ENCODE assay signal across 8 cellular contexts in genomic region chr17:28334176-28334575, GRCh38. TPM values are rescaled to one million over a fixed set of nuclear protein-coding genes. Genes with fewer than 3 reads are reported as not detected.
DNase-seq lines count a peak whose midpoint lies in the region; ATAC-seq and TF ChIP-seq lines count a peak whose summit lies in the region.

No MANE protein-coding gene starts in this region.

- H3K9me3 Mint-ChIP-seq in natural killer cell, result no peaks in the 10 kb centered on the region

- H3K9me3 ChIP-seq in MG63 (no peaks in the 10 kb centered on the region), breast epithelium (no peaks in the 10 kb centered on the region)

- POLR2A ChIA-PET in BJ (lab: Charles Lee), result interaction anchor here (2.5 kb wide), 1 partner anchor 13 kb away, joined by 9 read pairs; no protein-coding TSS in a partner anchor

- H3K36me3 Mint-ChIP-seq in natural killer cell, result no peaks in the 10 kb centered on the region

- TF ChIP-seq CTCF in BJ (IDR thresholded peaks at IDR 0.05; ENCODE audit: insufficient read depth, low read depth, low read length), result no peak
- no peak for TF ChIP-seq CTCF in breast epithelium (IDR thresholded peaks at IDR 0.05)
- TF ChIP-seq CTCF in natural killer cell (IDR thresholded peaks at IDR 0.05), result no peak

- DNase-seq in BJ (ENCODE audit: low read depth) (no peak), MG63 (no peak), breast epithelium (ENCODE audit: low spot score in 2 of 2) (no peak), natural killer cell (no peak), NCI-H128 (lab: John Stamatoyannopoulos, UW; ENCODE audit: unreplicated experiment) (no peak), HPDE6-E6E7 (ENCODE audit: extremely low spot score) (no peak), kidney tubule cell (ENCODE audit: low spot score) (no peak), NCI-H345 treated with DMSO at 0.1 percent for 48 hours (lab: John Stamatoyannopoulos, UW; ENCODE audit: unreplicated experiment) (no peak)

- CTCF ChIA-PET in BJ (lab: Yijun Ruan, JAX), result interaction anchor here (1.6 to 3.0 kb wide), 2 partner anchors 14 to 529 kb away, joined by 5 to 12 read pairs; no protein-coding TSS in a partner anchor

- H3K4me1 ChIP-seq in breast epithelium, result peaks cover 3 to 17% of the 10 kb centered on the region in 2 donors

- peaks cover 25 to 49% of the 10 kb centered on the region in 2 donors for H3K4me1 Mint-ChIP-seq in natural killer cell

- H3K4me3 ChIP-seq in BJ (ENCODE audit: low read depth, low read length), result peak overlapping the region; percentile 94
- H3K4me3 ChIP-seq in MG63, result peak overlapping the region; percentile 98
- peak overlapping the region in 2 of 3 donors; percentile 84 to 93 for H3K4me3 ChIP-seq in breast epithelium

- peak overlapping the region; percentile 94 to 100 for H3K27ac Mint-ChIP-seq in natural killer cell

- peak overlapping the region in 1 of 2 donors; percentile 99 for H3K27ac ChIP-seq in breast epithelium

- no peaks in the 10 kb centered on the region for H3K27me3 Mint-ChIP-seq in natural killer cell (ENCODE audit: low read depth in 2 of 2)

- intact Hi-C loops in breast epithelium (cut with DNase I; ENCODE audit: low total_unique reads), result no loop called here
- intact Hi-C loops in natural killer cell (cut with micrococcal nuclease), result loop anchor here (10.0 kb wide), 1 partner anchor 381 kb away; the partner anchor contains the start of genes PROCA1, RAB34 and RPL23A

- peak overlapping the region; percentile 99 for H3K4me3 Mint-ChIP-seq in natural killer cell

- ATAC-seq in natural killer cell, result no peak

- TF ChIP-seq POLR2A in breast epithelium (IDR thresholded peaks at IDR 0.05), result no peak

- H3K36me3 ChIP-seq in BJ (ENCODE audit: control insufficient read depth, insufficient read depth, low read length) (peaks cover 15% of the 10 kb centered on the region), MG63 (peaks cover 51% of the 10 kb centered on the region), breast epithelium (peaks cover 4% of the 10 kb centered on the region)

- H3K27me3 ChIP-seq in BJ (ENCODE audit: control insufficient read depth, insufficient read depth, low read length) (no peaks in the 10 kb centered on the region), MG63 (no peaks in the 10 kb centered on the region), breast epithelium (no peaks in the 10 kb centered on the region)

RNA-seq across cellular contexts. Expression of gene IFT20, which starts 1.1 kb away (rescaled TPM):
- polyA plus RNA-seq in BJ (2011; rRNA removed), result 39.1 and 53.2 TPM in 2 replicates
- polyA minus RNA-seq in BJ (2011; rRNA and poly(A)+ RNA removed), result 7.5 and 12.8 TPM in 2 replicates
- total RNA-seq in MG63 (2014; rRNA removed; shearing (Covaris generic); ENCODE audit: low replicate concordance), result 41.9 and 64.9 TPM in 2 replicates
- total RNA-seq in breast epithelium, result 10 to 100 TPM; 40.2 to 52.8 (median 47.2) TPM
- 100 to 1,000 TPM in 1 of 3 donors, 10 to 100 TPM in 2; 50.0 to 109 (median 68.6) TPM for total RNA-seq in natural killer cell

RNA-seq across cellular contexts. Expression of gene TNFAIP1, which starts 1.4 kb away (rescaled TPM):
- polyA plus RNA-seq in BJ (2011; rRNA removed), result 80.7 and 166 TPM in 2 replicates
- polyA minus RNA-seq in BJ (2011; rRNA and poly(A)+ RNA removed), result 82.5 and 117 TPM in 2 replicates
- total RNA-seq in MG63 (2014; rRNA removed; shearing (Covaris generic); ENCODE audit: low replicate concordance), result 29.2 and 31.9 TPM in 2 replicates
- total RNA-seq in breast epithelium (10 to 100 TPM; 15.5 to 31.9 (median 28.5) TPM), natural killer cell (10 to 100 TPM; 10.5 to 15.7 (median 14.6) TPM)

RNA-seq across cellular contexts. Expression of gene TMEM97, which starts 15.2 kb away (rescaled TPM):
- 12.5 and 17.5 TPM in 2 replicates for polyA plus RNA-seq in BJ (2011; rRNA removed)
- 7.3 and 7.8 TPM in 2 replicates for polyA minus RNA-seq in BJ (2011; rRNA and poly(A)+ RNA removed)
- total RNA-seq in MG63 (2014; rRNA removed; shearing (Covaris generic); ENCODE audit: low replicate concordance), result 73.3 and 118 TPM in 2 replicates
- total RNA-seq in breast epithelium (1 to 10 TPM; 7.2 to 9.8 (median 7.5) TPM), natural killer cell (1 to 10 TPM; 4.6 to 8.8 (median 7.5) TPM)

RNA-seq across cellular contexts. Expression of gene POLDIP2, which starts 23.2 kb away (rescaled TPM):
- polyA plus RNA-seq in BJ (2011; rRNA removed), result 106 and 141 TPM in 2 replicates
- polyA minus RNA-seq in BJ (2011; rRNA and poly(A)+ RNA removed), result 54.5 and 82.7 TPM in 2 replicates
- 161 and 244 TPM in 2 replicates for total RNA-seq in MG63 (2014; rRNA removed; shearing (Covaris generic); ENCODE audit: low replicate concordance)
- 10 to 100 TPM; 64.5 to 85.0 (median 69.8) TPM for total RNA-seq in breast epithelium
- 10 to 100 TPM; 30.8 to 37.0 (median 33.7) TPM for total RNA-seq in natural killer cell

RNA-seq across cellular contexts. Expression of gene SEBOX, which starts 30.8 kb away (rescaled TPM):
- polyA plus RNA-seq in BJ (2011; rRNA removed), result not detected in 2 replicates
- polyA minus RNA-seq in BJ (2011; rRNA and poly(A)+ RNA removed), result not detected in 2 replicates
- not detected in 2 replicates for total RNA-seq in MG63 (2014; rRNA removed; shearing (Covaris generic); ENCODE audit: low replicate concordance)
- total RNA-seq in breast epithelium, result not detected
- total RNA-seq in natural killer cell, result not detected
